27 cellular contexts compared by ENCODE assay signal in genomic region chr4:112847781-112848180, GRCh38.
"Had no signal": no experiment of that assay in that cellular context is flagged by ENCODE, and none has a peak within 500 bp of the region (broad histone marks: within the 10 kb centered on the region; RNA-seq: fewer than 3 reads in every experiment).

No MANE protein-coding gene starts in this region.

- DNase-seq: activated CD4-positive, alpha-beta memory T cell treated with anti-CD3 and anti-CD28 coated beads, Interleukin-2, amount 10 ng/mL, durations not matched to agents 7 days and 5 days; activated CD4-positive, alpha-beta T cell treated with anti-CD3 and anti-CD28 coated beads for 1 hour; activated CD4-positive, alpha-beta T cell treated with anti-CD3 and anti-CD28 coated beads, Interleukin-2, amount 10 ng/mL, durations not matched to agents 7 days and 5 days; activated CD8-positive, alpha-beta memory T cell treated with anti-CD3 and anti-CD28 coated beads, Interleukin-2, amount 50 U/mL, for 48 hours; activated gamma-delta T cell; activated naive CD4-positive, alpha-beta T cell treated with anti-CD3 and anti-CD28 coated beads, Interleukin-2, amount 10 ng/mL, durations not matched to agents 7 days and 5 days; activated naive CD8-positive, alpha-beta T cell treated with anti-CD3 and anti-CD28 coated beads, Interleukin-2, amount 10 ng/mL, durations not matched to agents 7 days and 5 days; activated T-cell treated with anti-CD3 and anti-CD28 coated beads, Interleukin-2, amount 50 U/mL, for 24 hours; caudate nucleus; cortex of kidney; effector memory CD8-positive, alpha-beta T cell; esophagus squamous epithelium; glutamatergic neuron; left cardiac atrium; left ventricle myocardium superior; mucosa of descending colon; stimulated activated CD4-positive, alpha-beta T cell treated with anti-CD3 and anti-CD28 coated beads, Interleukin-15, amount 100 ng/mL, for 24 hours; stimulated activated CD4-positive, alpha-beta T cell treated with anti-CD3 and anti-CD28 coated beads, Interleukin-2, amount 100 ng/mL, for 24 hours; stimulated activated naive B cell treated with anti-CD40 and anti-IgM and Interleukin-4, amounts not matched to agents 10 μg/mL and 1 μg/mL and 100 μg/mL, for 72 hours; stomach; thyroid gland; upper lobe of left lung had no signal

- H3K36me3 ChIP-seq: ascending aorta, esophagus squamous epithelium, stomach, thyroid gland, upper lobe of left lung, vagina had no signal

- FAIRE-seq: endothelial cell of umbilical vein, frontal cortex, islet of Langerhans had no signal

- H3K4me3 ChIP-seq: ascending aorta, esophagus squamous epithelium, mucosa of descending colon, stomach, thyroid gland, upper lobe of left lung, vagina had no signal

- H3K27me3 ChIP-seq: ascending aorta, esophagus squamous epithelium, stomach, thyroid gland, upper lobe of left lung, vagina had no signal
